In genomic region chr17:58187675-58188074, GRCh38 we compare ENCODE assay signal across 1 cellular context.
TF ChIP-seq lines count a peak whose summit lies in the region.

No MANE protein-coding gene starts in this region.

TF ChIP-seq in GM23338, 12 proteins besides CTCF, POLR2A, EP300 and RAD21:
- peak; percentile 42 for TF ChIP-seq REST (IDR thresholded peaks at IDR 0.05; ENCODE audit: unreplicated experiment)
- TF ChIP-seq EZH2phosphoT487 (IDR thresholded peaks at IDR 0.05; ENCODE audit: unreplicated experiment) = no peak
- TF ChIP-seq STAT1 (IDR thresholded peaks at IDR 0.05; ENCODE audit: unreplicated experiment) = no peak
- TF ChIP-seq EZH2 (IDR thresholded peaks at IDR 0.05; ENCODE audit: low read depth, unreplicated experiment) = no peak
TF ChIP-seq in GM23338: peak in this region for 1.
